8 cellular contexts compared by ENCODE assay signal in genomic region chr5:53482717-53483638, GRCh38. TPM values are rescaled to one million over a fixed set of nuclear protein-coding genes. Genes with fewer than 3 reads are reported as not detected.
DNase-seq lines count a peak whose midpoint lies in the region; ATAC-seq, FAIRE-seq and TF ChIP-seq lines count a peak whose summit lies in the region.

No MANE protein-coding gene starts in this region.

- H3K9me3 Mint-ChIP-seq in activated T-helper 2 cell treated with anti-CD3 and anti-CD28 coated beads, Interferon-gamma antibody, Interleukin-2, Interleukin-4, amounts not matched to agents 10 μg/mL and 5 μg/mL and 100 μg/mL, durations not matched to agents 14 hours and 24 hours and 36 hours: no peaks in the 10 kb centered on the region

- FAIRE-seq in pancreas (lab: Jason Lieb, UNC): no peak

- DNase-seq in Daoy (ENCODE audit: low read depth) (peak; percentile 13), cardiac muscle cell (ENCODE audit: low read depth in 1 of 2, low spot score in 1 of 2) (peak; percentile 40 to 55), pancreas (peak in 5 of 6 donors; percentile 25 to 79 (median 28)), mesenteric fat pad (ENCODE audit: low spot score) (no peak), GM19238 (ENCODE audit: insufficient read length, low spot score) (no peak), NCI-H2171 (lab: John Stamatoyannopoulos, UW) (no peak)
- no peak for DNase-seq in activated T-helper 2 cell treated with anti-CD3 and anti-CD28 coated beads, Interferon-gamma antibody, Interleukin-2, Interleukin-4, amounts not matched to agents 10 μg/mL and 5 μg/mL and 100 μg/mL, durations not matched to agents 14 hours and 24 hours and 36 hours (ENCODE audit: low spot score)

- no peaks in the 10 kb centered on the region for H3K36me3 Mint-ChIP-seq in activated T-helper 2 cell treated with anti-CD3 and anti-CD28 coated beads, Interferon-gamma antibody, Interleukin-2, Interleukin-4, amounts not matched to agents 10 μg/mL and 5 μg/mL and 100 μg/mL, durations not matched to agents 14 hours and 24 hours and 36 hours (ENCODE audit: low read depth)

- ATAC-seq in pancreas: peak; percentile 27 to 48 (median 34)

- TF ChIP-seq CTCF in cardiac muscle cell (IDR thresholded peaks at IDR 0.05; ENCODE audit: low read depth, low read length) (peak; percentile 53), pancreas (IDR thresholded peaks at IDR 0.05) (no peak)

- peak overlapping the region; percentile 86 for H3K4me3 Mint-ChIP-seq in activated T-helper 2 cell treated with anti-CD3 and anti-CD28 coated beads, Interferon-gamma antibody, Interleukin-2, Interleukin-4, amounts not matched to agents 10 μg/mL and 5 μg/mL and 100 μg/mL, durations not matched to agents 14 hours and 24 hours and 36 hours (ENCODE audit: low read depth)

- peaks cover 18% of the 10 kb centered on the region for H3K4me1 ChIP-seq in HUES6 (ENCODE audit: control insufficient read depth, insufficient read depth, low read length)
- no peaks in the 10 kb centered on the region for H3K4me1 ChIP-seq in cardiac muscle cell (ENCODE audit: low read depth)
- H3K4me1 ChIP-seq in pancreas: peaks cover 0 to 9% (median 0%) of the 10 kb centered on the region in 3 donors

- H3K4me1 Mint-ChIP-seq in activated T-helper 2 cell treated with anti-CD3 and anti-CD28 coated beads, Interferon-gamma antibody, Interleukin-2, Interleukin-4, amounts not matched to agents 10 μg/mL and 5 μg/mL and 100 μg/mL, durations not matched to agents 14 hours and 24 hours and 36 hours (ENCODE audit: low read depth): peaks cover 29% of the 10 kb centered on the region

- intact Hi-C loops in activated T-helper 2 cell treated with anti-CD3 and anti-CD28 coated beads, Interferon-gamma antibody, Interleukin-2, Interleukin-4, amounts not matched to agents 10 μg/mL and 5 μg/mL and 100 μg/mL, durations not matched to agents 14 hours and 24 hours and 36 hours (cut with micrococcal nuclease): loop anchor here (2.0 to 10.0 kb wide), 3 partner anchors 78 to 829 kb away; partner anchors contain the start of genes ARL15 and NDUFS4
- intact Hi-C loops in pancreas (cut with DNase I): loop anchor here in 1 of 3 donors (5.0 kb wide), 2 partner anchors 564 to 744 kb away; no protein-coding TSS in a partner anchor

- H3K27ac ChIP-seq in HUES6 (ENCODE audit: low read depth, low read length) (no peak overlapping the region; the same call in 1 of the 2 replicates), cardiac muscle cell (no peak overlapping the region), pancreas (no peak overlapping the region)

- H3K9me3 ChIP-seq in HUES6 (ENCODE audit: control insufficient read depth, insufficient read depth, low read depth, low read length) (no peaks in the 10 kb centered on the region), cardiac muscle cell (ENCODE audit: low read depth) (no peaks in the 10 kb centered on the region), pancreas (no peaks in the 10 kb centered on the region)

- H3K27me3 ChIP-seq in HUES6 (ENCODE audit: control insufficient read depth, insufficient read depth, low read length): no peaks in the 10 kb centered on the region; the same call in 1 of the 2 replicates
- no peaks in the 10 kb centered on the region for H3K27me3 ChIP-seq in cardiac muscle cell
- H3K27me3 ChIP-seq in pancreas: no peaks in the 10 kb centered on the region

- H3K4me3 ChIP-seq in HUES6 (ENCODE audit: low read depth, low read length) (peak overlapping the region; percentile 90), cardiac muscle cell (peak overlapping the region; percentile 93), pancreas (peak overlapping the region in 3 of 4 donors; percentile 29 to 57 (median 39))

- H3K36me3 ChIP-seq in HUES6 (ENCODE audit: control insufficient read depth, insufficient read depth, low read length): peaks cover 48% of the 10 kb centered on the region
- H3K36me3 ChIP-seq in cardiac muscle cell: no peaks in the 10 kb centered on the region
- no peaks in the 10 kb centered on the region for H3K36me3 ChIP-seq in pancreas

- H3K27me3 Mint-ChIP-seq in activated T-helper 2 cell treated with anti-CD3 and anti-CD28 coated beads, Interferon-gamma antibody, Interleukin-2, Interleukin-4, amounts not matched to agents 10 μg/mL and 5 μg/mL and 100 μg/mL, durations not matched to agents 14 hours and 24 hours and 36 hours (ENCODE audit: low read depth): peaks cover 57% of the 10 kb centered on the region

- WGBS in pancreas, 2 donors: 30 to 32% methylated on average over 35 of the region's 35 CpGs

- no peak overlapping the region for H3K27ac Mint-ChIP-seq in activated T-helper 2 cell treated with anti-CD3 and anti-CD28 coated beads, Interferon-gamma antibody, Interleukin-2, Interleukin-4, amounts not matched to agents 10 μg/mL and 5 μg/mL and 100 μg/mL, durations not matched to agents 14 hours and 24 hours and 36 hours

- H3K9ac ChIP-seq in HUES6 (ENCODE audit: low read length): peak overlapping the region; percentile 99

RNA-seq across cellular contexts. Expression of gene FST, which starts 2.5 kb away (rescaled TPM):
- total RNA-seq in Daoy (2014; rRNA removed; shearing (Covaris generic)): 0.91 and 1.7 TPM in 2 replicates
- not detected in 2 replicates for total RNA-seq in activated T-helper 2 cell treated with anti-CD3 and anti-CD28 coated beads, Interferon-gamma antibody, Interleukin-2, Interleukin-4, amounts not matched to agents 10 μg/mL and 5 μg/mL and 100 μg/mL, durations not matched to agents 14 hours and 24 hours and 36 hours
- 13.0 and 17.1 TPM in 2 replicates for total RNA-seq in cardiac muscle cell
- polyA plus RNA-seq in cardiac muscle cell: 29.3 and 44.8 TPM in 2 replicates
- 1 to 10 TPM in 2 of 6 donors, under 1 TPM in 3, not detected in 1; 0.67 to 1.8 (median 0.83) TPM for total RNA-seq in pancreas
- under 1 TPM; 0.45 to 0.65 TPM for polyA plus RNA-seq in pancreas
- total RNA-seq in mesenteric fat pad: 2.9 TPM

Comparison
In these comparisons a context has a peak if more than half of its experiments do, and no peak if none do; other contexts are left out.
1. DNase-seq: peak in Daoy (single experiment), cardiac muscle cell (2 of 2) and pancreas (5 of 6); none in activated T-helper 2 cell treated with anti-CD3 and anti-CD28 coated beads, Interferon-gamma antibody, Interleukin-2, Interleukin-4, amounts not matched to agents 10 μg/mL and 5 μg/mL and 100 μg/mL, durations not matched to agents 14 hours and 24 hours and 36 hours (single experiment), mesenteric fat pad (single experiment), GM19238 (single experiment) and NCI-H2171 (single experiment).
2. H3K4me3 ChIP-seq: peak in every context shown above with its lines; median percentile 93 in cardiac muscle cell; 90 in HUES6; 39 in pancreas.